ENCODE assay signal across 1 cellular context in genomic region chr4:1746265-1746691, GRCh38.
TF ChIP-seq lines count a peak whose summit lies in the region.

No MANE protein-coding gene starts in this region.

TF ChIP-seq in K562, 482 proteins besides CTCF, POLR2A, EP300 and RAD21 (continued from another document and continues in another):
- TF ChIP-seq HINFP (tag; conservative IDR thresholded peaks at IDR 0.05; ENCODE audit: low read depth): peak; percentile 96
- TF ChIP-seq FOXK1 (CRISPR knock-in tag; IDR thresholded peaks at IDR 0.05; ENCODE audit: borderline replicate concordance): peak; percentile 59; the same call in 1 of the 2 replicates
- TF ChIP-seq PATZ1 (CRISPR knock-in tag; IDR thresholded peaks at IDR 0.05; ENCODE audit: borderline replicate concordance): no peak
- TF ChIP-seq BHLHE40 (IDR thresholded peaks at IDR 0.05; ENCODE audit: low read length): no peak
- TF ChIP-seq ZNF239 (CRISPR knock-in tag; IDR thresholded peaks at IDR 0.05): no peak
- no peak for TF ChIP-seq XRCC3 (IDR thresholded peaks at IDR 0.05)
- no peak for TF ChIP-seq HNRNPH1 (optimal IDR thresholded peaks at IDR 0.05; ENCODE audit: low read depth, low read length)
- TF ChIP-seq ARHGAP35 (IDR thresholded peaks at IDR 0.05; ENCODE audit: partially characterized antibody): no peak
- TF ChIP-seq E2F6 (IDR thresholded peaks at IDR 0.05; ENCODE audit: borderline replicate concordance in 1 of 2, extremely low read depth in 1 of 2, insufficient read depth in 1 of 2, insufficient read length in 1 of 2, low read depth in 1 of 2, low read length in 1 of 2, poor library complexity in 1 of 2, severe bottlenecking in 1 of 2): peak in 1 of 2 experiments; percentile 38
- no peak for TF ChIP-seq ZNF644 (tag; IDR thresholded peaks at IDR 0.05; ENCODE audit: low read depth)
- TF ChIP-seq ZBTB8A (IDR thresholded peaks at IDR 0.05; ENCODE audit: partially characterized antibody): no peak
- no peak for TF ChIP-seq HMBOX1 (IDR thresholded peaks at IDR 0.05)
- TF ChIP-seq ZBTB33 (CRISPR knock-in tag; IDR thresholded peaks at IDR 0.05): peak; percentile 86
- no peak for TF ChIP-seq PHB (CRISPR knock-in tag; IDR thresholded peaks at IDR 0.05)
- peak; percentile 38; the same call in 1 of the 2 replicates for TF ChIP-seq CTBP1 (IDR thresholded peaks at IDR 0.05; ENCODE audit: borderline replicate concordance)
- no peak for TF ChIP-seq HDGF (IDR thresholded peaks at IDR 0.05)
- TF ChIP-seq KAT7 (CRISPR knock-in tag; IDR thresholded peaks at IDR 0.05; ENCODE audit: borderline replicate concordance): no peak
- 0 out of 4 replicates have a peak, but pooled peaks of 1 of the 2 experiments have one; percentile 38 for TF ChIP-seq MNT (conservative IDR thresholded peaks at IDR 0.05)
- TF ChIP-seq SP1 (CRISPR knock-in tag; IDR thresholded peaks at IDR 0.05): peak; percentile 52
- peak; percentile 28 for TF ChIP-seq ZFP36 (IDR thresholded peaks at IDR 0.05; ENCODE audit: low read depth, low read length, partially characterized antibody)
- no peak for TF ChIP-seq SAFB2 (IDR thresholded peaks at IDR 0.05; ENCODE audit: borderline replicate concordance, low read depth, low read length, severe bottlenecking)
- no peak for TF ChIP-seq MLX (CRISPR knock-in tag; conservative IDR thresholded peaks at IDR 0.05)
- peak; percentile 65; the same call in 1 of the 2 replicates for TF ChIP-seq STAG1 (CRISPR knock-in tag; IDR thresholded peaks at IDR 0.05; ENCODE audit: borderline replicate concordance)
- TF ChIP-seq ARID4B (CRISPR knock-in tag; IDR thresholded peaks at IDR 0.05): peak; percentile 57; the same call in 1 of the 2 replicates
- TF ChIP-seq MTA3 (IDR thresholded peaks at IDR 0.05; ENCODE audit: borderline replicate concordance): 0 out of 2 replicates have a peak, but pooled peaks have one; percentile 19
- no peak for TF ChIP-seq HIVEP1 (CRISPR knock-in tag; IDR thresholded peaks at IDR 0.05)
- no peak for TF ChIP-seq HDAC1 (IDR thresholded peaks at IDR 0.05)
- no peak for TF ChIP-seq FOXA1 (IDR thresholded peaks at IDR 0.05; ENCODE audit: borderline replicate concordance)
- TF ChIP-seq NEUROD1 (IDR thresholded peaks at IDR 0.05; ENCODE audit: borderline replicate concordance, low read depth, low read length, partially characterized antibody): no peak
- TF ChIP-seq ZNF277 (CRISPR knock-in tag; IDR thresholded peaks at IDR 0.05; ENCODE audit: borderline replicate concordance): no peak
- TF ChIP-seq MAZ (CRISPR knock-in tag; conservative IDR thresholded peaks at IDR 0.05 in 1 of 2, IDR thresholded peaks at IDR 0.05 in 1 of 2): peak; percentile 18 to 67; a peak in 2 of 4 replicates
- TF ChIP-seq RBM22 (IDR thresholded peaks at IDR 0.05; ENCODE audit: low read depth, low read length, poor library complexity, severe bottlenecking): peak; percentile 82
- no peak for TF ChIP-seq TRIM28 (IDR thresholded peaks at IDR 0.05)
- no peak for TF ChIP-seq FUS (optimal IDR thresholded peaks at IDR 0.05; ENCODE audit: low read depth, low read length)
- peak; percentile 40 for TF ChIP-seq CREM (IDR thresholded peaks at IDR 0.05; ENCODE audit: low read depth)
- TF ChIP-seq TFAP4 (CRISPR knock-in tag; IDR thresholded peaks at IDR 0.05; ENCODE audit: borderline replicate concordance): peak; percentile 87
- peak; percentile 55; the same call in 1 of the 2 replicates for TF ChIP-seq MYC (IDR thresholded peaks at IDR 0.05; ENCODE audit: low read depth, low read length)
- no peak for TF ChIP-seq MYC (CRISPR knock-in tag; IDR thresholded peaks at IDR 0.05; ENCODE audit: borderline replicate concordance, low read depth)
- no peak for TF ChIP-seq GTF2E2 (tag; IDR thresholded peaks at IDR 0.05)
- 0 out of 2 replicates have a peak, but pooled peaks have one; percentile 19 for TF ChIP-seq DEAF1 (CRISPR knock-in tag; IDR thresholded peaks at IDR 0.05)
- peak; percentile 91; the same call in 1 of the 2 replicates for TF ChIP-seq HNRNPL (IDR thresholded peaks at IDR 0.05; ENCODE audit: low read depth, low read length)
